In the genomic region with DNA sequence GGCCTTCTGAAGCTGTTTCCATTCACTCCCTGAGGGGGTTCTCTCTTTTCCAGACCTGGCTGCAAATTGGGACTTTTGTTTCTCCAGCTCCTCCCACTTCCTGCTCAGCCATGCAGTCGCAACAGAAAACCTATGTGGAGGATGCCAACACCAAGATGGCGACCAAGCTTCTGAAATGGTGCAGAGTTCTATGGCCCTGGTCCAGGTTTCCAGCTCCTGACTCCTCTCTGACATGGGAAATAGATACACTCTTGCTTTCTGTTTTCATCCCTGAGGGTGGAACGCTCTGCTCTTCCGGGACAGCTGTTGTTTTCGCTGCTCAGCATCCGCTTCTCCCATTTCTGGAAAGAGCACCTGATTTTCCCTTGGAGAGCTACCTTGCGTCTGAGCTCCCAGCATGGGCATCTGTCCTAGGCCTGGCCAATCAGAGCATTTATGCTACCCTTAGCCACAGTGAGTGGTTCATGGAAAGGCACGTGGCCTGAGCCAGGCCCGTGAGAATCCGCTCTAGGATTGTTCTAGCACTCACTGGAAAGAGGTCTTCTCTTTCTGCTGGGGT, we compare ENCODE assay signal across 22 cellular contexts. TPM values are rescaled to one million over a fixed set of nuclear protein-coding genes. Genes with fewer than 3 reads are reported as not detected.
A peak's percentile ranks its signal among the peaks of the same experiment; 100 is the strongest.
DNase-seq lines count a peak whose midpoint lies in the region; FAIRE-seq and TF ChIP-seq lines count a peak whose summit lies in the region.
"Had no signal": no experiment of that assay in that cellular context is flagged by ENCODE, and none has a peak within 500 bp of the region (broad histone marks: within the 10 kb centered on the region; RNA-seq: fewer than 3 reads in every experiment).

No MANE protein-coding gene starts in this region.

- H3K27ac ChIP-seq in breast epithelium (peak overlapping the region; percentile 46 to 65), endodermal cell (ENCODE audit: low read depth, low read length) (no peak overlapping the region), kidney (ENCODE audit: low read depth in 2 of 2, low read length in 2 of 2) (peak overlapping the region; percentile 4 to 72)
- H3K27ac ChIP-seq: brain microvascular endothelial cell, foreskin keratinocyte, left lung, SJCRH30 had no signal

- H3K4me1 Mint-ChIP-seq in MCF 10A (ENCODE audit: insufficient read depth, unreplicated experiment) (peaks cover 6% of the 10 kb centered on the region), endodermal cell (peaks cover 20% of the 10 kb centered on the region), immature natural killer cell (no peaks in the 10 kb centered on the region)
- H3K4me1 Mint-ChIP-seq: activated CD4-positive, alpha-beta T cell treated with anti-CD3 and anti-CD28 coated beads, Interleukin-2, amount 10 ng/mL, durations not matched to agents 24 days and 14 days had no signal

- 83 to 88% methylated on average over 6 to 10 of the region's 10 CpGs for WGBS in endodermal cell (ENCODE audit: insufficient coverage in 1 of 2, insufficient read length in 1 of 2), 2 experiments

- H3K9ac ChIP-seq in endodermal cell (ENCODE audit: extremely low read depth, low read length, poor library complexity, severe bottlenecking): no peak overlapping the region
- no peak overlapping the region for H3K9ac ChIP-seq in kidney (ENCODE audit: low read length in 2 of 2)

- H3K4me3 ChIP-seq in breast epithelium: no peak overlapping the region
- no peak overlapping the region for H3K4me3 ChIP-seq in endodermal cell (ENCODE audit: low read length)
- H3K4me3 ChIP-seq in kidney (ENCODE audit: low read length in 2 of 2): peak overlapping the region in 1 of 2 donors; percentile 11
- H3K4me3 ChIP-seq: left lung, SJCRH30 had no signal

- CTCF ChIA-PET in MCF 10A (lab: Yijun Ruan, JAX): interaction anchor here (0.6 to 4.2 kb wide), 7 partner anchors 11 to 295 kb away, joined by 3 to 24 read pairs (median 3); no protein-coding TSS in a partner anchor

- H3K9me3 ChIP-seq in breast epithelium (no peaks in the 10 kb centered on the region), endodermal cell (ENCODE audit: control insufficient read depth, low read length) (no peaks in the 10 kb centered on the region), kidney (ENCODE audit: control insufficient read depth in 1 of 2, low read length in 2 of 2) (no peaks in the 10 kb centered on the region)
- H3K9me3 ChIP-seq: BE2C, left lung, SJCRH30 had no signal

- H3K27ac Mint-ChIP-seq in MCF 10A (ENCODE audit: low read depth, unreplicated experiment) (no peak overlapping the region), endodermal cell (peak overlapping the region; percentile 30), immature natural killer cell (no peak overlapping the region)
- H3K27ac Mint-ChIP-seq: activated CD4-positive, alpha-beta T cell treated with anti-CD3 and anti-CD28 coated beads, Interleukin-2, amount 10 ng/mL, durations not matched to agents 24 days and 14 days; activated T-helper 2 cell treated with anti-CD3 and anti-CD28 coated beads, Interferon-gamma antibody, Interleukin-2, Interleukin-4, amounts not matched to agents 10 μg/mL and 5 μg/mL and 100 μg/mL, durations not matched to agents 14 hours and 24 hours and 36 hours; dendritic cell treated with granulocyte-macrophage colony-stimulating factor and Interleukin-4, amounts not matched to agents 40 ng/mL and 50 ng/mL, for 4 days; progenitor cell of endocrine pancreas had no signal

- no TSS peak for BruUV-seq in MCF 10A (replicated peaks; lab: Mats Ljungman, UMichigan)

- no peaks in the 10 kb centered on the region for H3K27me3 Mint-ChIP-seq in MCF 10A (ENCODE audit: insufficient read depth, unreplicated experiment)
- H3K27me3 Mint-ChIP-seq in endodermal cell (ENCODE audit: insufficient read depth): no peaks in the 10 kb centered on the region
- peaks cover 0 to 7% (median 2%) of the 10 kb centered on the region in 3 donors for H3K27me3 Mint-ChIP-seq in immature natural killer cell (ENCODE audit: low read depth in 3 of 3)
- H3K27me3 Mint-ChIP-seq: progenitor cell of endocrine pancreas had no signal

- no peak for TF ChIP-seq CTCF in breast epithelium (IDR thresholded peaks at IDR 0.05)
- no peak for TF ChIP-seq CTCF in MCF 10A (IDR thresholded peaks at IDR 0.05; ENCODE audit: unreplicated experiment)
- no peak for TF ChIP-seq CTCF in endodermal cell (conservative IDR thresholded peaks at IDR 0.05)
- TF ChIP-seq CTCF in kidney (IDR thresholded peaks at IDR 0.05; ENCODE audit: borderline replicate concordance, extremely low read depth, insufficient read depth): no peak

- DNase-seq in breast epithelium (ENCODE audit: low spot score in 2 of 2) (no peak), MCF 10A (ENCODE audit: unreplicated experiment) (no peak), endodermal cell (peak; percentile 63), kidney (no peak), NCI-H1930 (lab: John Stamatoyannopoulos, UW) (no peak), immature natural killer cell (no peak)
- no peak for DNase-seq in activated T-cell treated with anti-CD3 and anti-CD28 coated beads, Interleukin-2, amount 50 U/mL, for 48 hours
- no peak for DNase-seq in activated CD4-positive, alpha-beta T cell treated with anti-CD3 and anti-CD28 coated beads for 4 hours
- DNase-seq: activated CD4-positive, alpha-beta T cell treated with anti-CD3 and anti-CD28 coated beads, Interleukin-2, amount 10 ng/mL, durations not matched to agents 24 days and 14 days; BE2C; brain microvascular endothelial cell; DND-41; left lung; NCI-H774; PC-3; SJCRH30; stimulated activated CD4-positive, alpha-beta T cell treated with anti-CD3 and anti-CD28 coated beads, Interleukin-4, amount 100 ng/mL, for 1 hour; stimulated activated naive CD8-positive, alpha-beta T cell treated with anti-CD3 and anti-CD28 coated beads, Interleukin-15, Interleukin-2, amounts not matched to agents 100 U/mL and 50 U/mL, for 24 hours had no signal

- intact Hi-C loops in breast epithelium (cut with DNase I; ENCODE audit: low total_unique reads): no loop called here
- intact Hi-C loops in MCF 10A (cut with micrococcal nuclease): no loop called here
- intact Hi-C loops in kidney (cut with DNase I): no loop called here

- H3K4me1 ChIP-seq in breast epithelium (peaks cover 0 to 4% of the 10 kb centered on the region in 2 donors), endodermal cell (ENCODE audit: control insufficient read depth, insufficient read depth, low read length) (peaks cover 4% of the 10 kb centered on the region), kidney (ENCODE audit: control insufficient read depth in 1 of 2, insufficient read depth in 1 of 2, low read depth in 1 of 2, low read length in 2 of 2) (peaks cover 0 to 20% of the 10 kb centered on the region in 2 donors)
- H3K4me1 ChIP-seq: BE2C, foreskin keratinocyte, left lung had no signal

- H3K9me3 Mint-ChIP-seq in MCF 10A (ENCODE audit: unreplicated experiment) (no peaks in the 10 kb centered on the region), endodermal cell (no peaks in the 10 kb centered on the region), immature natural killer cell (no peaks in the 10 kb centered on the region)
- H3K9me3 Mint-ChIP-seq: activated CD4-positive, alpha-beta T cell treated with anti-CD3 and anti-CD28 coated beads, Interleukin-2, amount 10 ng/mL, durations not matched to agents 24 days and 14 days; activated T-helper 2 cell treated with anti-CD3 and anti-CD28 coated beads, Interferon-gamma antibody, Interleukin-2, Interleukin-4, amounts not matched to agents 10 μg/mL and 5 μg/mL and 100 μg/mL, durations not matched to agents 14 hours and 24 hours and 36 hours; dendritic cell treated with granulocyte-macrophage colony-stimulating factor and Interleukin-4, amounts not matched to agents 40 ng/mL and 50 ng/mL, for 4 days had no signal

- no peaks in the 10 kb centered on the region for H3K36me3 Mint-ChIP-seq in MCF 10A (ENCODE audit: insufficient read depth, unreplicated experiment)
- peaks cover 34% of the 10 kb centered on the region for H3K36me3 Mint-ChIP-seq in endodermal cell (ENCODE audit: low read depth)
- no peaks in the 10 kb centered on the region for H3K36me3 Mint-ChIP-seq in immature natural killer cell

- POLR2A ChIA-PET in MCF 10A (lab: Yijun Ruan, JAX): interaction anchor here (0.6 kb wide), 1 partner anchor 1271 kb away, joined by 3 read pairs; no protein-coding TSS in a partner anchor

- no peaks in the 10 kb centered on the region for H3K36me3 ChIP-seq in breast epithelium
- peaks cover 26% of the 10 kb centered on the region for H3K36me3 ChIP-seq in endodermal cell (ENCODE audit: control insufficient read depth, insufficient read depth, low read length)
- H3K36me3 ChIP-seq in kidney (ENCODE audit: control insufficient read depth in 1 of 2, insufficient read depth in 2 of 2, low read length in 2 of 2): peaks cover 0 to 10% of the 10 kb centered on the region in 2 donors
- H3K36me3 ChIP-seq: BE2C, SJCRH30 had no signal

- H3K27me3 ChIP-seq in breast epithelium (no peaks in the 10 kb centered on the region), endodermal cell (ENCODE audit: control insufficient read depth, insufficient read depth, low read length, poor library complexity, severe bottlenecking) (no peaks in the 10 kb centered on the region)
- H3K27me3 ChIP-seq: BE2C, brain microvascular endothelial cell, SJCRH30 had no signal

- no peak for FAIRE-seq in kidney (lab: Jason Lieb, UNC)

- H3K4me3 Mint-ChIP-seq in MCF 10A (ENCODE audit: unreplicated experiment) (no peak overlapping the region), endodermal cell (no peak overlapping the region), immature natural killer cell (no peak overlapping the region)
- H3K4me3 Mint-ChIP-seq: activated CD4-positive, alpha-beta T cell treated with anti-CD3 and anti-CD28 coated beads, Interleukin-2, amount 10 ng/mL, durations not matched to agents 24 days and 14 days; dendritic cell treated with granulocyte-macrophage colony-stimulating factor and Interleukin-4, amounts not matched to agents 40 ng/mL and 50 ng/mL, for 4 days had no signal

- TF ChIP-seq POLR2A in breast epithelium (IDR thresholded peaks at IDR 0.05): no peak

RNA-seq across cellular contexts. Expression of a gene that starts 8.1 kb away (rescaled TPM):
- total RNA-seq in breast epithelium (10 to 100 TPM; 16.3 to 26.6 (median 20.3) TPM), MCF 10A (2022) (not detected in 2 replicates), endodermal cell (10 to 100 TPM; 39.5 to 49.1 TPM), kidney (53.1 TPM)
- polyA plus RNA-seq in endodermal cell (2013, experiment 1 of 2): 50.7 TPM
- polyA plus RNA-seq in endodermal cell (2013, experiment 2 of 2): 41.7 TPM
- polyA plus RNA-seq in kidney (ENCODE audit: insufficient read depth, low read depth, low replicate concordance) (66.3 TPM), immature natural killer cell (not detected)
- total RNA-seq: activated T-helper 2 cell treated with anti-CD3 and anti-CD28 coated beads, Interferon-gamma antibody, Interleukin-2, Interleukin-4, amounts not matched to agents 10 μg/mL and 5 μg/mL and 100 μg/mL, durations not matched to agents 14 hours and 24 hours and 36 hours had no signal

Comparison
In these comparisons a context has a peak if more than half of its experiments do, and no peak if none do; other contexts are left out.
1. RNA of a gene that starts 8.1 kb away (total RNA-seq): 53.1 TPM in kidney (single experiment), 39.5 to 49.1 TPM in endodermal cell and 16.3 to 26.6 TPM in breast epithelium; not detected in MCF 10A; every median in the first group is over 10 times any median in the second.